ENCODE assay signal across 8 cellular contexts in genomic region chr1:48677306-48678287, GRCh38.
DNase-seq lines count a peak whose midpoint lies in the region; ATAC-seq and TF ChIP-seq lines count a peak whose summit lies in the region.

No MANE protein-coding gene starts in this region.

- peak; percentile 69 for ATAC-seq in GM21526 (IDR thresholded peaks at IDR 0.05; ENCODE audit: low FRiP score, unreplicated experiment)
- no peak for ATAC-seq in HG02840 (IDR thresholded peaks at IDR 0.05; ENCODE audit: low FRiP score, unreplicated experiment)

- no peaks in the 10 kb centered on the region for H3K27me3 ChIP-seq in Peyer's patch

- TF ChIP-seq CTCF in Peyer's patch (IDR thresholded peaks at IDR 0.05) (peak; percentile 20 to 83 (median 60)), brain (conservative IDR thresholded peaks at IDR 0.05) (peak; percentile 74 to 89)

- H3K4me3 Mint-ChIP-seq in brain = no peak overlapping the region

- peaks cover 11% of the 10 kb centered on the region for H3K27me3 Mint-ChIP-seq in brain

- peaks cover 82% of the 10 kb centered on the region for H3K4me1 Mint-ChIP-seq in brain

- no peaks in the 10 kb centered on the region for H3K36me3 ChIP-seq in Peyer's patch

- H3K4me3 ChIP-seq in Peyer's patch = no peak overlapping the region

- no peaks in the 10 kb centered on the region for H3K36me3 Mint-ChIP-seq in brain

- DNase-seq in DMS53 treated with DMSO at 0.1 percent for 48 hours (lab: John Stamatoyannopoulos, UW; ENCODE audit: unreplicated experiment) = peak; percentile 99
- peak; percentile 57 for DNase-seq in M059J (ENCODE audit: low read depth)
- peak; percentile 64 to 87 (median 83) for DNase-seq in Peyer's patch
- peak; percentile 49 for DNase-seq in iris pigment epithelial cell (ENCODE audit: low read depth)
- DNase-seq in stimulated activated CD4-positive, alpha-beta T cell treated with anti-CD3 and anti-CD28 coated beads, Interleukin-2, amount 100 ng/mL, for 48 hours = peak; percentile 39 to 44

- H3K9me3 ChIP-seq in Peyer's patch = no peaks in the 10 kb centered on the region

- no peak for TF ChIP-seq POLR2A in Peyer's patch (IDR thresholded peaks at IDR 0.05)

- peak overlapping the region in 3 of 5 experiments; percentile 55 to 81 (median 75) for H3K27ac Mint-ChIP-seq in brain

- H3K27ac ChIP-seq in Peyer's patch = no peak overlapping the region

- H3K9me3 Mint-ChIP-seq in brain = peaks cover 0 to 5% (median 0%) of the 10 kb centered on the region in 5 experiments

- peaks cover 0 to 13% (median 2%) of the 10 kb centered on the region in 4 donors for H3K4me1 ChIP-seq in Peyer's patch

Comparison
In these comparisons a context has a peak if more than half of its experiments do, and no peak if none do; other contexts are left out.
1. DNase-seq: peak in every context shown above with its lines; median percentile 99 in DMS53 treated with DMSO at 0.1 percent for 48 hours; 83 in Peyer's patch; 57 in M059J; 49 in iris pigment epithelial cell; 42 in stimulated activated CD4-positive, alpha-beta T cell treated with anti-CD3 and anti-CD28 coated beads, Interleukin-2, amount 100 ng/mL, for 48 hours.